ENCODE assay signal across 16 cellular contexts in the genomic region with DNA sequence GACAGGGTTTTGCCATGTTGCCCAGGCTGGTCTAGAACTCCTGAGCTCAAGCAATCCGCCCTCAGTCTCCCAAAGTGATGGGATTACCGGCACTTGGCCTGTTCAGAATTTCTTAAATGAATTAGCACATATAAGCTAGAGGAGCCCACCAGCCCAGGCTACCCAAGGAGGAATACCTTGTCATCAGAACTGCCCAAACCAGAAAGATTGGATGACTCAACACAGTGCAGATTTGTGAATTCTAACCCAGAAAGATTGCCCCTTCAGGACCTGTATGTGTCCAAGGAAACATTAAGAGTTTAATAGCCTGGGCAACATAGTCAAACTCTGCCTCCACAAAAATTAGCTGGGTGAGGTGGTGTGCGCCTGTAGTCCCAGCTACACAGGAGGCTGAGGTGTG. TPM values are rescaled to one million over a fixed set of nuclear protein-coding genes. Genes with fewer than 3 reads are reported as not detected.
DNase-seq lines count a peak whose midpoint lies in the region; ATAC-seq and TF ChIP-seq lines count a peak whose summit lies in the region.
"Had no signal": no experiment of that assay in that cellular context is flagged by ENCODE, and none has a peak within 500 bp of the region (broad histone marks: within the 10 kb centered on the region; RNA-seq: fewer than 3 reads in every experiment).

No MANE protein-coding gene starts in this region.

- H2AFZ ChIP-seq in hepatocyte (no peak overlapping the region), H9 (ENCODE audit: low read length) (no peak overlapping the region)
- H2AFZ ChIP-seq: GM23338 had no signal

- no peak overlapping the region for H3K4me3 Mint-ChIP-seq in H9
- H3K4me3 Mint-ChIP-seq: CD8-positive, alpha-beta memory T cell; GM23338 had no signal

- no peaks in the 10 kb centered on the region for H3K9me2 ChIP-seq in hepatocyte (replicated peaks; ENCODE audit: insufficient read depth)

- H3K18ac ChIP-seq in H9 (ENCODE audit: insufficient read length, low read depth, low read length): no peak overlapping the region

- H3K27ac Mint-ChIP-seq in H9: no peak overlapping the region
- H3K27ac Mint-ChIP-seq: GM23338 had no signal

- no peaks in the 10 kb centered on the region for H3K79me1 ChIP-seq in H9 (ENCODE audit: insufficient read depth, low read depth, low read length, poor library complexity, severe bottlenecking)

- no peak overlapping the region for H3T11ph ChIP-seq in H9 (ENCODE audit: low read length)

- no peaks in the 10 kb centered on the region; a peak in 1 of 4 replicates for H3K4me1 Mint-ChIP-seq in H9
- H3K4me1 Mint-ChIP-seq: CD8-positive, alpha-beta memory T cell; GM23338 had no signal

- peaks cover 0 to 3% of the 10 kb centered on the region in 2 experiments; a peak in 1 of 5 replicates for H3K9me3 Mint-ChIP-seq in H9
- H3K9me3 Mint-ChIP-seq: CD8-positive, alpha-beta memory T cell; GM23338 had no signal

- H3K27me3 Mint-ChIP-seq in H9 (ENCODE audit: low read depth): peaks cover 3% of the 10 kb centered on the region; the same call in 1 of the 2 replicates

- no peaks in the 10 kb centered on the region for H3K79me2 ChIP-seq in hepatocyte
- H3K79me2 ChIP-seq in H9 (ENCODE audit: insufficient read depth, low read length): no peaks in the 10 kb centered on the region

- TF ChIP-seq CTCF in RWPE2 (IDR thresholded peaks at IDR 0.05; ENCODE audit: poor library complexity, severe bottlenecking): no peak
- TF ChIP-seq CTCF in hepatocyte (IDR thresholded peaks at IDR 0.05; ENCODE audit: poor library complexity): no peak
- TF ChIP-seq CTCF in H9 (conservative IDR thresholded peaks at IDR 0.05): no peak
- no peak for TF ChIP-seq CTCF in thyroid gland (IDR thresholded peaks at IDR 0.05)

- H3K27me3 ChIP-seq in RWPE2 (ENCODE audit: insufficient read depth, poor library complexity, severe bottlenecking) (no peaks in the 10 kb centered on the region), hepatocyte (no peaks in the 10 kb centered on the region), H9 (ENCODE audit: insufficient read depth, low read length) (no peaks in the 10 kb centered on the region), thyroid gland (no peaks in the 10 kb centered on the region)
- H3K27me3 ChIP-seq: BLaER1 had no signal

- no peaks in the 10 kb centered on the region for H3K23me2 ChIP-seq in H9 (ENCODE audit: insufficient read length, low read depth, low read length, poor library complexity, severe bottlenecking)

- DNase-seq in DMS53 (lab: John Stamatoyannopoulos, UW): peak; percentile 30
- no peak for DNase-seq in DMS53 treated with DMSO at 0.1 percent for 48 hours (lab: John Stamatoyannopoulos, UW; ENCODE audit: unreplicated experiment)
- no peak for DNase-seq in RWPE2 (ENCODE audit: low spot score)
- peak; percentile 10 for DNase-seq in hepatocyte (ENCODE audit: low spot score)
- no peak for DNase-seq in H9
- no peak for DNase-seq in thyroid gland
- DNase-seq: AML-193; Caco-2; CD8-positive, alpha-beta memory T cell; DMS79; H7 had no signal

- H4K91ac ChIP-seq in H9 (ENCODE audit: insufficient read length, low read depth, low read length): no peak overlapping the region

- H3K9me3 ChIP-seq in RWPE2 (ENCODE audit: severe bottlenecking) (no peaks in the 10 kb centered on the region), hepatocyte (ENCODE audit: low read depth) (no peaks in the 10 kb centered on the region), H9 (ENCODE audit: control insufficient read depth, low read depth, low read length) (no peaks in the 10 kb centered on the region), thyroid gland (no peaks in the 10 kb centered on the region)
- H3K9me3 ChIP-seq: Caco-2 had no signal

- WGBS in hepatocyte (ENCODE audit: low lambda C conversion rate, missing lambda C conversion rate): 92% methylated on average over 3 of the region's 3 CpGs
- no CpG with 5 or more reads among the region's 3 CpGs for WGBS in H9 (ENCODE audit: extremely low coverage, insufficient read length, low lambda C conversion rate)
- 86 to 93% methylated on average over 3 of the region's 3 CpGs for WGBS in thyroid gland, 2 donors

- H3K4me1 ChIP-seq in RWPE2 (ENCODE audit: insufficient read depth, poor library complexity, severe bottlenecking) (no peaks in the 10 kb centered on the region), hepatocyte (ENCODE audit: insufficient read depth) (no peaks in the 10 kb centered on the region), H9 (ENCODE audit: insufficient read depth, low read length) (no peaks in the 10 kb centered on the region), thyroid gland (no peaks in the 10 kb centered on the region)
- H3K4me1 ChIP-seq: BLaER1, Caco-2 had no signal

- H2BK12ac ChIP-seq in H9 (ENCODE audit: insufficient read length, low read depth, low read length): no peak overlapping the region

- no peak overlapping the region for H2BK5ac ChIP-seq in H9 (ENCODE audit: insufficient read length, low read length)

- no peak overlapping the region for H2AK5ac ChIP-seq in H9 (ENCODE audit: insufficient read length, low read length)

- no peak overlapping the region for H3K4me3 ChIP-seq in RWPE2 (ENCODE audit: severe bottlenecking)
- no peak overlapping the region for H3K4me3 ChIP-seq in hepatocyte
- H3K4me3 ChIP-seq in thyroid gland (replicated peaks in 1 of 3): no peak overlapping the region
- H3K4me3 ChIP-seq: BLaER1, GM23338 had no signal

- no peak overlapping the region for H2BK20ac ChIP-seq in H9 (ENCODE audit: low read depth, low read length, poor library complexity, severe bottlenecking)

- intact Hi-C loops in thyroid gland (cut with DNase I): no loop called here

- no peak overlapping the region for H3K23ac ChIP-seq in H9 (ENCODE audit: insufficient read length, low read depth, low read length)

- peak; percentile 21; the same call in 1 of the 3 replicates for ATAC-seq in RWPE2 (ENCODE audit: low read depth)
- no peak for ATAC-seq in HG03521 (IDR thresholded peaks at IDR 0.05; ENCODE audit: unreplicated experiment)
- ATAC-seq: GM23338, HepG2 had no signal

- no peak overlapping the region for H3K4ac ChIP-seq in H9 (ENCODE audit: low read depth, low read length)

- no peak overlapping the region for H2BK15ac ChIP-seq in H9 (ENCODE audit: low read depth, low read length)

- H3K4me2 ChIP-seq in hepatocyte (no peak overlapping the region), H9 (ENCODE audit: insufficient read depth, insufficient read length, low read length) (no peak overlapping the region)
- H3K4me2 ChIP-seq: BLaER1, GM23338 had no signal

- H3K14ac ChIP-seq in H9 (ENCODE audit: insufficient read depth, low read length): no peak overlapping the region

- H4K20me1 ChIP-seq in hepatocyte (ENCODE audit: insufficient read depth, poor library complexity, severe bottlenecking) (no peaks in the 10 kb centered on the region), H9 (ENCODE audit: control insufficient read depth, insufficient read depth, insufficient read length) (no peaks in the 10 kb centered on the region)
- H4K20me1 ChIP-seq: BLaER1 had no signal

- H2BK120ac ChIP-seq in H9 (ENCODE audit: low read depth, low read length, poor library complexity, severe bottlenecking): no peak overlapping the region

- H3K9ac ChIP-seq in H9 (ENCODE audit: extremely low read depth, insufficient read length, low read length): no peak overlapping the region
- H3K9ac ChIP-seq: BLaER1 had no signal

- no peaks in the 10 kb centered on the region for H3K36me3 ChIP-seq in RWPE2 (ENCODE audit: low read depth)
- H3K36me3 ChIP-seq in hepatocyte (replicated peaks; ENCODE audit: insufficient read depth, low read depth): no peaks in the 10 kb centered on the region
- H3K36me3 ChIP-seq in thyroid gland: no peaks in the 10 kb centered on the region
- H3K36me3 ChIP-seq: BLaER1 had no signal

- no peak overlapping the region for H4K5ac ChIP-seq in H9 (ENCODE audit: insufficient read length, low read depth, low read length)

- TF ChIP-seq POLR2A in thyroid gland (IDR thresholded peaks at IDR 0.05): no peak

- no peak overlapping the region for H4K8ac ChIP-seq in H9 (replicated peaks; ENCODE audit: insufficient read length, low read depth, low read length)

- H3K36me3 Mint-ChIP-seq in H9 (ENCODE audit: insufficient read depth in 1 of 3, low read depth in 3 of 3): no peaks in the 10 kb centered on the region
- H3K36me3 Mint-ChIP-seq: CD8-positive, alpha-beta memory T cell had no signal

- H3K27ac ChIP-seq in RWPE2 (ENCODE audit: poor library complexity, severe bottlenecking): no peak overlapping the region
- H3K27ac ChIP-seq in hepatocyte: no peak overlapping the region
- H3K27ac ChIP-seq in H9 (ENCODE audit: insufficient read length, low read depth, low read length): no peak overlapping the region
- no peak overlapping the region for H3K27ac ChIP-seq in thyroid gland
- H3K27ac ChIP-seq: 22Rv1, BLaER1 had no signal

- no peak overlapping the region for H3K56ac ChIP-seq in H9 (ENCODE audit: insufficient read length, low read depth, low read length)

RNA-seq across cellular contexts. Expression of gene LIN9, which starts 14.0 kb away (rescaled TPM):
- total RNA-seq in hepatocyte (5.7 and 6.2 TPM in 2 replicates), H9 (2021) (9.5 TPM in 2 replicates), thyroid gland (1 to 10 TPM; 1.9 to 3.3 (median 2.6) TPM)
- 2.9 TPM in 2 replicates for polyA plus RNA-seq in hepatocyte

Comparison
In these comparisons a context has a peak if more than half of its experiments do, and no peak if none do; other contexts are left out.
1. DNase-seq: peak in DMS53 (single experiment) and hepatocyte (single experiment); none in DMS53 treated with DMSO at 0.1 percent for 48 hours (single experiment), RWPE2 (single experiment), H9 (single experiment) and thyroid gland (0 of 2).